In the genomic region with DNA sequence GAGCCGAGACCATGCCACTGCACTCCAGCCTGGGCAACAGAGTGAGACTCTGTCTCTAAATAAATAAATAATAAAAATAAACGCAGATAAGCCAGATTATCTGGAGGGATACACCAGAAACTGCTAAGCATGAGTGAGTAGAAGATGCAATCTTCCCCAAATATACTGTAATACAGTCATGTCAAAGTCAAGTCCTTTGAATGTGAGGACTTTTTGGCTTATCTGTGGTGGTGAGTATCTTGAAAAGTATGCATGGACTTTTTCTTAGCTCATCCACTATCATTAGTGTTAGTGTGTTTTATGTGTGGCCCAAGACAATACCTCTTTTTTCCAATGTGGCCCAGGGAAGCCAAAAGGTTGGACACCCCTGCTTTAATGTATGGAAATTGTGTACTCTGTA, we compare ENCODE assay signal across 20 cellular contexts. TPM values are rescaled to one million over a fixed set of nuclear protein-coding genes. Genes with fewer than 3 reads are reported as not detected.
A peak's percentile ranks its signal among the peaks of the same experiment; 100 is the strongest.
DNase-seq lines count a peak whose midpoint lies in the region; ATAC-seq and TF ChIP-seq lines count a peak whose summit lies in the region.
"Had no signal": no experiment of that assay in that cellular context is flagged by ENCODE, and none has a peak within 500 bp of the region (broad histone marks: within the 10 kb centered on the region; RNA-seq: fewer than 3 reads in every experiment).

No MANE protein-coding gene starts in this region.

- H3K9me3 ChIP-seq in SK-N-SH, result no peaks in the 10 kb centered on the region
- H3K9me3 ChIP-seq: colonic mucosa, left ventricle myocardium inferior had no signal

- H4K20me1 ChIP-seq in SK-N-SH (ENCODE audit: insufficient read depth), result no peaks in the 10 kb centered on the region

- peak in 1 of 2 experiments; percentile 66; a peak in 1 of 4 replicates for TF ChIP-seq EP300 in SK-N-SH (IDR thresholded peaks at IDR 0.05; ENCODE audit: borderline replicate concordance in 1 of 2, low read depth in 1 of 2, low read length in 1 of 2)

- no peaks in the 10 kb centered on the region for H3K9me2 ChIP-seq in SK-N-SH

- intact Hi-C loops in cardiac septum (cut with DNase I), result no loop called here

- no peak for TF ChIP-seq RAD21 in SK-N-SH (IDR thresholded peaks at IDR 0.05; ENCODE audit: low read length)

- no peaks in the 10 kb centered on the region for H3K79me2 ChIP-seq in SK-N-SH (ENCODE audit: insufficient read depth)
- H3K79me2 ChIP-seq: parathyroid adenoma had no signal

- 46% methylated on average over 2 of the region's 2 CpGs for WGBS in SK-N-SH (ENCODE audit: low lambda C conversion rate)

- CTCF ChIA-PET in SK-N-SH (lab: Yijun Ruan, JAX), result no interaction called here

- peaks cover 11% of the 10 kb centered on the region for H3F3A ChIP-seq in SK-N-SH (replicated peaks; ENCODE audit: insufficient read depth)

- DNase-seq in GM03348 (ENCODE audit: low spot score) (peak; percentile 82), SK-N-SH (no peak), fibroblast of mammary gland (ENCODE audit: low read depth) (peak; percentile 71), non-pigmented ciliary epithelial cell (ENCODE audit: low read depth) (peak; percentile 67), NAMALWA (ENCODE audit: low spot score) (no peak), cardiac septum (ENCODE audit: low spot score) (no peak)
- DNase-seq: amygdala, colonic mucosa, GOT3, hippocampal formation, Kasumi-1, left ventricle myocardium inferior, naive B cell, NCI-H1436 treated with DMSO at 0.1 percent for 48 hours, Right ventricle myocardium superior, T-helper 2 cell had no signal

- peak overlapping the region in 1 of 2 experiments; percentile 58; a peak in 2 of 4 replicates for H3K27ac ChIP-seq in SK-N-SH (ENCODE audit: low read depth in 2 of 2, low read length in 1 of 2)
- H3K27ac ChIP-seq: C4-2B, colonic mucosa, left ventricle myocardium inferior, parathyroid adenoma had no signal

- H3K4me2 ChIP-seq in SK-N-SH, result no peak overlapping the region
- H3K4me2 ChIP-seq: smooth muscle cell had no signal

- no peak for ATAC-seq in GM21515 (IDR thresholded peaks at IDR 0.05; ENCODE audit: unreplicated experiment)

- no peak overlapping the region for H2AFZ ChIP-seq in SK-N-SH (ENCODE audit: low read depth)
- H2AFZ ChIP-seq: parathyroid adenoma had no signal

- H3K36me3 ChIP-seq in SK-N-SH (replicated peaks in 1 of 2; ENCODE audit: control insufficient read depth in 1 of 2, insufficient read depth in 2 of 2, low read length in 1 of 2), result no peaks in the 10 kb centered on the region
- H3K36me3 ChIP-seq: colonic mucosa, left ventricle myocardium inferior had no signal

- TF ChIP-seq CTCF in SK-N-SH (IDR thresholded peaks at IDR 0.05) (no peak), fibroblast of mammary gland (conservative IDR thresholded peaks at IDR 0.05; ENCODE audit: control insufficient read depth, insufficient read depth, low read depth, low read length) (no peak)

- H3K9ac ChIP-seq in SK-N-SH, result no peak overlapping the region
- H3K9ac ChIP-seq: parathyroid adenoma had no signal

- H3K4me1 ChIP-seq in SK-N-SH (ENCODE audit: control insufficient read depth in 1 of 2, insufficient read depth in 2 of 2, low read depth in 1 of 2, low read length in 1 of 2), result peaks cover 0 to 2% of the 10 kb centered on the region in 2 experiments; a peak in 1 of 4 replicates
- H3K4me1 ChIP-seq: colonic mucosa, left ventricle myocardium inferior, parathyroid adenoma had no signal

- no peaks in the 10 kb centered on the region for H3K27me3 ChIP-seq in SK-N-SH (ENCODE audit: insufficient read depth)
- H3K27me3 ChIP-seq: colonic mucosa had no signal

- no peak overlapping the region for H3K4me3 ChIP-seq in SK-N-SH (ENCODE audit: low read depth in 2 of 2, low read length in 1 of 2)
- no peak overlapping the region for H3K4me3 ChIP-seq in fibroblast of mammary gland (ENCODE audit: control insufficient read depth, low read depth, low read length)
- H3K4me3 ChIP-seq: colonic mucosa, left ventricle myocardium inferior, smooth muscle cell had no signal

- POLR2A ChIA-PET in SK-N-SH (lab: Yijun Ruan, JAX), result no interaction called here

TF ChIP-seq in SK-N-SH, 30 proteins besides CTCF, POLR2A, EP300 and RAD21:
- TF ChIP-seq GATA2 (CRISPR knock-in tag; IDR thresholded peaks at IDR 0.05) (no peak), FOSL2 (IDR thresholded peaks at IDR 0.05; ENCODE audit: borderline replicate concordance, low read depth) (peak; percentile 74), NFIC (IDR thresholded peaks at IDR 0.05; ENCODE audit: borderline replicate concordance) (peak; percentile 47; the same call in 1 of the 2 replicates), RXRA (IDR thresholded peaks at IDR 0.05; ENCODE audit: borderline replicate concordance, low read depth) (peak; percentile 14; the same call in 1 of the 2 replicates), TCF12 (IDR thresholded peaks at IDR 0.05) (peak; percentile 60), FOXM1 (IDR thresholded peaks at IDR 0.05; ENCODE audit: low read depth) (no peak), TEAD4 (IDR thresholded peaks at IDR 0.05; ENCODE audit: borderline replicate concordance, insufficient read depth) (peak; percentile 70; the same call in 1 of the 2 replicates), JUND (IDR thresholded peaks at IDR 0.05) (peak; percentile 83)
- TF ChIP-seq, protein P1, sequence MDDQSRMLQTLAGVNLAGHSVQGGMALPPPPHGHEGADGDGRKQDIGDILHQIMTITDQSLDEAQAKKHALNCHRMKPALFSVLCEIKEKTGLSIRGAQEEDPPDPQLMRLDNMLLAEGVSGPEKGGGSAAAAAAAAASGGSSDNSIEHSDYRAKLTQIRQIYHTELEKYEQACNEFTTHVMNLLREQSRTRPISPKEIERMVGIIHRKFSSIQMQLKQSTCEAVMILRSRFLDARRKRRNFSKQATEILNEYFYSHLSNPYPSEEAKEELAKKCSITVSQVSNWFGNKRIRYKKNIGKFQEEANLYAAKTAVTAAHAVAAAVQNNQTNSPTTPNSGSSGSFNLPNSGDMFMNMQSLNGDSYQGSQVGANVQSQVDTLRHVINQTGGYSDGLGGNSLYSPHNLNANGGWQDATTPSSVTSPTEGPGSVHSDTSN (IDR thresholded peaks at IDR 0.05), result peak; percentile 79
- TF ChIP-seq, protein P2, sequence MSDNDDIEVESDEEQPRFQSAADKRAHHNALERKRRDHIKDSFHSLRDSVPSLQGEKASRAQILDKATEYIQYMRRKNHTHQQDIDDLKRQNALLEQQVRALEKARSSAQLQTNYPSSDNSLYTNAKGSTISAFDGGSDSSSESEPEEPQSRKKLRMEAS (IDR thresholded peaks at IDR 0.05; ENCODE audit: low read depth), result 0 out of 2 replicates have a peak, but pooled peaks have one; percentile 37

RNA-seq across cellular contexts. Expression of a gene that starts 44.7 kb away (rescaled TPM):
- polyA plus RNA-seq in SK-N-SH (2012; rRNA removed), result 45.9 and 79.6 TPM in 2 replicates
- polyA plus RNA-seq in SK-N-SH (2012; cell fraction: cytosol; rRNA removed), result 46.3 and 52.8 TPM in 2 replicates
- 185 and 200 TPM in 2 replicates for polyA plus RNA-seq in SK-N-SH (2012; cell fraction: nucleus; rRNA removed)
- 85.3 TPM for total RNA-seq in cardiac septum

Comparison
In these comparisons a context has a peak if more than half of its experiments do, and no peak if none do; other contexts are left out.
1. DNase-seq: peak in GM03348 (single experiment), fibroblast of mammary gland (single experiment) and non-pigmented ciliary epithelial cell (single experiment); none in SK-N-SH (single experiment), NAMALWA (single experiment) and cardiac septum (single experiment).